Comparison of ENCODE assay signal across 8 cellular contexts in the genomic region with DNA sequence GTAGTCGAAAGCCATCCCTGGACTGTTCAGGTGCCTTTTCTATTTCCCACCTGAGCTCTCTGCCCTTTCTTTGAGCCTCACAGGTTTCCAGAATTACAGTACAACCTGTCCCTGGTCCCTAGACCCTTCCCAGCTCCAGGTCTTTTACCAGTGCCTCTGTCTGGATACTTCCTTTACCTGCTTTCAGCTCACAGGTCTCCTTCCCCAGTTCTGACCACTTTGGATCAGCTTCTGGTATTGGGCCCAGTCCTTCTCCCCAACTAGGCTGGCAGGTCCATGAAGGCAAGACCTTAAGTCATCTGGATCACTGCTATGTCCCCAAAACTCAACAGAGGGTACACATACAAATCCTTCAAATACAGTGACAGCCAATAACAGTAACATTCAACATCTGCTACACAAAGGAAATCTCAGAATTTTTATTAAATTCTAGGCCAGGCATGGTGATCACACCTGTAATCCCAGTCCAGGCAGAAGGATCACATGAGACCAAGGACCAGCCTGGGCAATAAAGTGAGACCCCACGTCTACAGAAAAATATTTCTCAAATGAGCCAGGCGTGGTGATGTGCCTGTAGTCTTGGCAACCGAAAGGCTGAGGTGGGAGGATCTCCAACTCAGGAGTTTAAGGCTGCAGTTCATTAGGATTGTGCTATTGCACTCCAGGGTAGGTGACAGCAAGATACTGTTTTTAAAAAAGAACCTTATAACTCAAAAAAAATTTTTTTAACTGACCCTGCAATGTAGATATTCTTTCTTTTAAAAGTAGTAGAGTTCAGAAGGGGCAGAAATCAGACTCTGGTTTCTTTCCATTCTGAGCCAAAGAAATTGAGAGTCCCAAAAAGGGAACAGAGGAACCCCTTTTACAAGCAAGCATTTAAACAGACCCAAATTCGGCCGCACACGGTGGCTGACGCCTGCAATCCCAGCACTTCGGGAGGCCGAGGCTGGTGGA. TPM values are rescaled to one million over a fixed set of nuclear protein-coding genes. Genes with fewer than 3 reads are reported as not detected.
DNase-seq lines count a peak whose midpoint lies in the region; ATAC-seq, FAIRE-seq and TF ChIP-seq lines count a peak whose summit lies in the region.

No MANE protein-coding gene starts in this region.

- DNase-seq in activated CD4-positive, alpha-beta T cell treated with anti-CD3 and anti-CD28 coated beads, Interleukin-2, amount 10 ng/mL, durations not matched to agents 7 days and 5 days, result no peak
- no peak for DNase-seq in activated CD4-positive, alpha-beta T cell treated with anti-CD3 and anti-CD28 coated beads for 1 hour
- DNase-seq in kidney, result no peak
- DNase-seq in thoracic aorta (ENCODE audit: low spot score), result no peak
- no peak for DNase-seq in activated effector memory CD4-positive, alpha-beta T cell treated with Interleukin-2 at 50 U/mL for 16 hours
- DNase-seq in D721Med (ENCODE audit: insufficient read length, low spot score), result no peak

- POLR2A ChIA-PET in activated CD4-positive, alpha-beta T cell treated with anti-CD3 and anti-CD28 coated beads, Interleukin-2, amount 10 ng/mL, durations not matched to agents 7 days and 5 days (lab: Charles Lee), result interaction anchor here (1.4 kb wide), 1 partner anchor 105 kb away, joined by 4 read pairs; no protein-coding TSS in a partner anchor

- no peaks in the 10 kb centered on the region for H3K27me3 ChIP-seq in thoracic aorta (replicated peaks; ENCODE audit: insufficient read depth)

- TF ChIP-seq CTCF in kidney (IDR thresholded peaks at IDR 0.05; ENCODE audit: borderline replicate concordance, extremely low read depth, insufficient read depth), result no peak
- no peak for TF ChIP-seq CTCF in thoracic aorta (IDR thresholded peaks at IDR 0.05)
- TF ChIP-seq CTCF in D721Med (IDR thresholded peaks at IDR 0.05; ENCODE audit: insufficient read depth, missing control alignments), result no peak

- H3K36me3 Mint-ChIP-seq in activated CD4-positive, alpha-beta T cell treated with anti-CD3 and anti-CD28 coated beads, Interleukin-2, amount 10 ng/mL, durations not matched to agents 7 days and 5 days (ENCODE audit: low read depth), result peaks cover 31% of the 10 kb centered on the region
- H3K36me3 Mint-ChIP-seq in activated naive CD8-positive, alpha-beta T cell, result peaks cover 11% of the 10 kb centered on the region

- peak overlapping the region; percentile 98 for H3K4me3 Mint-ChIP-seq in activated CD4-positive, alpha-beta T cell treated with anti-CD3 and anti-CD28 coated beads, Interleukin-2, amount 10 ng/mL, durations not matched to agents 7 days and 5 days
- H3K4me3 Mint-ChIP-seq in activated naive CD8-positive, alpha-beta T cell, result peak overlapping the region; percentile 100

- peaks cover 51% of the 10 kb centered on the region for H3K4me1 Mint-ChIP-seq in activated CD4-positive, alpha-beta T cell treated with anti-CD3 and anti-CD28 coated beads, Interleukin-2, amount 10 ng/mL, durations not matched to agents 7 days and 5 days
- peaks cover 42% of the 10 kb centered on the region for H3K4me1 Mint-ChIP-seq in activated naive CD8-positive, alpha-beta T cell (ENCODE audit: low read depth)

- H3K27me3 Mint-ChIP-seq in activated CD4-positive, alpha-beta T cell treated with anti-CD3 and anti-CD28 coated beads, Interleukin-2, amount 10 ng/mL, durations not matched to agents 7 days and 5 days, result peaks cover 3% of the 10 kb centered on the region
- no peaks in the 10 kb centered on the region for H3K27me3 Mint-ChIP-seq in activated naive CD8-positive, alpha-beta T cell

- FAIRE-seq in kidney (lab: Jason Lieb, UNC) (no peak), D721Med (lab: Jason Lieb, UNC) (no peak)

- H3K4me1 ChIP-seq in kidney (ENCODE audit: control insufficient read depth in 1 of 2, insufficient read depth in 1 of 2, low read depth in 1 of 2, low read length in 2 of 2) (peaks cover 12 to 17% of the 10 kb centered on the region in 2 donors), thoracic aorta (ENCODE audit: control insufficient read depth in 1 of 2, low read depth in 2 of 2) (peaks cover 21 to 37% of the 10 kb centered on the region in 2 donors)

- peak overlapping the region; percentile 91 to 97 for H3K4me3 ChIP-seq in kidney (ENCODE audit: low read length in 2 of 2)
- peak overlapping the region; percentile 90 for H3K4me3 ChIP-seq in thoracic aorta

- CTCF ChIA-PET in activated CD4-positive, alpha-beta T cell treated with anti-CD3 and anti-CD28 coated beads, Interleukin-2, amount 10 ng/mL, durations not matched to agents 7 days and 5 days (lab: Charles Lee), result interaction anchor here (0.8 to 2.9 kb wide), 5 partner anchors 22 to 92 kb away, joined by 3 to 16 read pairs (median 5); partner anchors contain the start of genes PLEKHG2 and SAMD4B

- H3K27ac ChIP-seq in kidney (ENCODE audit: low read depth in 2 of 2, low read length in 2 of 2), result no peak overlapping the region
- H3K27ac ChIP-seq in thoracic aorta, result peak overlapping the region; percentile 74 to 85

- ATAC-seq in thoracic aorta (ENCODE audit: insufficient number of reproducible peaks, low FRiP score, low read depth), result no peak
- ATAC-seq in HG03439 (IDR thresholded peaks at IDR 0.05; ENCODE audit: unreplicated experiment), result no peak

- H3K9me3 ChIP-seq in kidney (ENCODE audit: control insufficient read depth in 1 of 2, low read length in 2 of 2) (no peaks in the 10 kb centered on the region), thoracic aorta (no peaks in the 10 kb centered on the region)

- peaks cover 7 to 24% of the 10 kb centered on the region in 2 donors for H3K36me3 ChIP-seq in kidney (ENCODE audit: control insufficient read depth in 1 of 2, insufficient read depth in 2 of 2, low read length in 2 of 2)
- peaks cover 24% of the 10 kb centered on the region for H3K36me3 ChIP-seq in thoracic aorta

- peak overlapping the region in 1 of 2 donors; percentile 94 for H3K9ac ChIP-seq in kidney (ENCODE audit: low read length in 2 of 2)

- intact Hi-C loops in kidney (cut with DNase I), result no loop called here

- no peaks in the 10 kb centered on the region for H3K9me3 Mint-ChIP-seq in activated CD4-positive, alpha-beta T cell treated with anti-CD3 and anti-CD28 coated beads, Interleukin-2, amount 10 ng/mL, durations not matched to agents 7 days and 5 days
- no peaks in the 10 kb centered on the region for H3K9me3 Mint-ChIP-seq in activated naive CD8-positive, alpha-beta T cell (ENCODE audit: low read depth)

- peak overlapping the region; percentile 97 for H3K27ac Mint-ChIP-seq in activated CD4-positive, alpha-beta T cell treated with anti-CD3 and anti-CD28 coated beads, Interleukin-2, amount 10 ng/mL, durations not matched to agents 7 days and 5 days
- peak overlapping the region; percentile 100 for H3K27ac Mint-ChIP-seq in activated naive CD8-positive, alpha-beta T cell

RNA-seq across cellular contexts. Expression of gene RPS16, which starts 1.3 kb away (rescaled TPM):
- 1,000 to 10,000 TPM; 2,465 to 3,009 TPM for total RNA-seq in activated CD4-positive, alpha-beta T cell treated with anti-CD3 and anti-CD28 coated beads, Interleukin-2, amount 10 ng/mL, durations not matched to agents 7 days and 5 days
- total RNA-seq in kidney (1,461 TPM), thoracic aorta (100 to 1,000 TPM; 716 to 775 TPM)
- 1,965 TPM for polyA plus RNA-seq in kidney (ENCODE audit: insufficient read depth, low read depth, low replicate concordance)

RNA-seq across cellular contexts. Expression of gene SUPT5H, which starts 11.0 kb away (rescaled TPM):
- 100 to 1,000 TPM; 144 to 150 TPM for total RNA-seq in activated CD4-positive, alpha-beta T cell treated with anti-CD3 and anti-CD28 coated beads, Interleukin-2, amount 10 ng/mL, durations not matched to agents 7 days and 5 days
- total RNA-seq in kidney, result 123 TPM
- polyA plus RNA-seq in kidney (ENCODE audit: insufficient read depth, low read depth, low replicate concordance), result 106 TPM
- total RNA-seq in thoracic aorta, result 100 to 1,000 TPM in 1 of 2 donors, 10 to 100 TPM in 1; 94.4 to 157 TPM

RNA-seq across cellular contexts. Expression of gene PLEKHG2, which starts 21.9 kb away (rescaled TPM):
- 10 to 100 TPM; 74.4 to 77.9 TPM for total RNA-seq in activated CD4-positive, alpha-beta T cell treated with anti-CD3 and anti-CD28 coated beads, Interleukin-2, amount 10 ng/mL, durations not matched to agents 7 days and 5 days
- total RNA-seq in kidney, result 29.7 TPM
- 8.5 TPM for polyA plus RNA-seq in kidney (ENCODE audit: insufficient read depth, low read depth, low replicate concordance)
- 100 to 1,000 TPM in 1 of 2 donors, 10 to 100 TPM in 1; 76.0 to 112 TPM for total RNA-seq in thoracic aorta

RNA-seq across cellular contexts. Expression of gene ZFP36, which starts 27.8 kb away (rescaled TPM):
- total RNA-seq in activated CD4-positive, alpha-beta T cell treated with anti-CD3 and anti-CD28 coated beads, Interleukin-2, amount 10 ng/mL, durations not matched to agents 7 days and 5 days, result 10 to 100 TPM; 92.5 to 93.4 TPM
- 132 TPM for total RNA-seq in kidney
- 87.9 TPM for polyA plus RNA-seq in kidney (ENCODE audit: insufficient read depth, low read depth, low replicate concordance)
- total RNA-seq in thoracic aorta, result 100 to 1,000 TPM; 315 to 699 TPM

RNA-seq across cellular contexts. Expression of gene MED29, which starts 43.2 kb away (rescaled TPM):
- total RNA-seq in activated CD4-positive, alpha-beta T cell treated with anti-CD3 and anti-CD28 coated beads, Interleukin-2, amount 10 ng/mL, durations not matched to agents 7 days and 5 days, result 10 to 100 TPM; 34.9 to 40.1 TPM
- total RNA-seq in kidney, result 50.4 TPM
- 32.4 TPM for polyA plus RNA-seq in kidney (ENCODE audit: insufficient read depth, low read depth, low replicate concordance)
- 10 to 100 TPM; 29.3 to 86.1 TPM for total RNA-seq in thoracic aorta

Comparison
In these comparisons a context has a peak if more than half of its experiments do, and no peak if none do; other contexts are left out.
1. H3K27ac ChIP-seq: peak in thoracic aorta (2 of 2); none in kidney (0 of 2).